8 cellular contexts compared by ENCODE assay signal in the genomic region with DNA sequence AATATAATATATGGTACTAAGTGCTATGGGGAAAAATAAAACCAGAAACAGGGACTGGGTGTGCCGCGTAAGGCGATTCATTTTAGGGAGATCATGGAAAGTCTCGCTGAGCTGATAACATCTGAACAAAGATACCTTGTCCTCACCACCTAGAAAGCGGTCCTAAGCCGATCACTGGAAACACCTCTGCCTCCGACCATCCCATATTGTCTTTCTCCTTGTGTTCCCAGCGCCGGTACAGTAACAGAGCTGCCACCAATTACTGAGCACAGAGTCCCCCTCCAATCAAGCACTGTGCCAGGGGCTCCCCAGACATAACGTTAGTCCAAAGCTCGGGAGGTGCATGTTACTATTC. TPM values are rescaled to one million over a fixed set of nuclear protein-coding genes. Genes with fewer than 3 reads are reported as not detected.
DNase-seq lines count a peak whose midpoint lies in the region; ATAC-seq and TF ChIP-seq lines count a peak whose summit lies in the region.

No MANE protein-coding gene starts in this region.

- TF ChIP-seq POLR2A in body of pancreas (IDR thresholded peaks at IDR 0.05) (no peak), lower leg skin (IDR thresholded peaks at IDR 0.05) (no peak), upper lobe of left lung (IDR thresholded peaks at IDR 0.05) (no peak)

- TF ChIP-seq CTCF in body of pancreas (IDR thresholded peaks at IDR 0.05) = no peak
- TF ChIP-seq CTCF in lower leg skin (IDR thresholded peaks at IDR 0.05) = no peak
- no peak for TF ChIP-seq CTCF in upper lobe of left lung (IDR thresholded peaks at IDR 0.05)

- H3K4me3 ChIP-seq in HUES48 (ENCODE audit: low read depth, low read length) (peak overlapping the region; percentile 91), body of pancreas (peak overlapping the region; percentile 43 to 66), lower leg skin (ENCODE audit: low read depth, poor library complexity, severe bottlenecking) (peak overlapping the region; percentile 47), upper lobe of left lung (peak overlapping the region; percentile 74 to 94 (median 88))

- ATAC-seq in body of pancreas (peak; percentile 7), upper lobe of left lung (ENCODE audit: low FRiP score in 2 of 2) (no peak)

- intact Hi-C loops in body of pancreas (cut with DNase I) (no loop called here), lower leg skin (cut with DNase I; ENCODE audit: low total_unique reads) (no loop called here)

- H3K36me3 ChIP-seq in HUES48 (ENCODE audit: control insufficient read depth, insufficient read depth, low read length) (no peaks in the 10 kb centered on the region), body of pancreas (replicated peaks in 1 of 2; ENCODE audit: insufficient read depth in 1 of 2, low read depth in 2 of 2) (no peaks in the 10 kb centered on the region), upper lobe of left lung (no peaks in the 10 kb centered on the region)

- DNase-seq in NCI-H187 treated with DMSO at 0.1 percent for 48 hours (lab: John Stamatoyannopoulos, UW) = peak; percentile 6
- DNase-seq in NCI-H187 (lab: John Stamatoyannopoulos, UW) = no peak
- no peak for DNase-seq in body of pancreas
- DNase-seq in lower leg skin (ENCODE audit: low spot score in 2 of 2) = no peak
- DNase-seq in upper lobe of left lung = no peak
- DNase-seq in NK-92 (lab: John Stamatoyannopoulos, UW; ENCODE audit: unreplicated experiment) = no peak
- no peak for DNase-seq in activated CD4-positive, alpha-beta T cell treated with anti-CD3 and anti-CD28 coated beads for 4 hours

- H3K9ac ChIP-seq in HUES48 (ENCODE audit: low read depth, low read length) = peak overlapping the region; percentile 82

- TF ChIP-seq EP300 in upper lobe of left lung (IDR thresholded peaks at IDR 0.05) = no peak

- WGBS in body of pancreas, 2 donors = 3% methylated on average over 11 of the region's 11 CpGs
- WGBS in lower leg skin, 2 donors = 5 to 18% methylated on average over 11 of the region's 11 CpGs
- 15 to 16% methylated on average over 11 of the region's 11 CpGs for WGBS in upper lobe of left lung, 2 donors

- H3K9me3 ChIP-seq in HUES48 (ENCODE audit: control insufficient read depth, insufficient read depth, low read length) (no peaks in the 10 kb centered on the region), body of pancreas (no peaks in the 10 kb centered on the region), upper lobe of left lung (no peaks in the 10 kb centered on the region)

- H3K27ac ChIP-seq in HUES48 (ENCODE audit: low read depth, low read length) = peak overlapping the region; percentile 73
- peak overlapping the region in 3 of 4 donors; percentile 78 to 83 (median 81) for H3K27ac ChIP-seq in body of pancreas
- H3K27ac ChIP-seq in upper lobe of left lung = peak overlapping the region in 3 of 4 donors; percentile 69 to 84 (median 76)

- H3K27me3 ChIP-seq in HUES48 (ENCODE audit: control insufficient read depth, insufficient read depth, low read length) = no peaks in the 10 kb centered on the region
- no peaks in the 10 kb centered on the region for H3K27me3 ChIP-seq in body of pancreas
- H3K27me3 ChIP-seq in upper lobe of left lung = no peaks in the 10 kb centered on the region

- no peaks in the 10 kb centered on the region for H3K4me1 ChIP-seq in HUES48 (ENCODE audit: control insufficient read depth, insufficient read depth, low read length)
- H3K4me1 ChIP-seq in body of pancreas = peaks cover 14% of the 10 kb centered on the region
- H3K4me1 ChIP-seq in upper lobe of left lung = peaks cover 0 to 9% (median 7%) of the 10 kb centered on the region in 4 donors

RNA-seq across cellular contexts. Expression of gene CCDC112, which starts 0.7 kb away (rescaled TPM):
- 10 to 100 TPM; 10.1 to 20.1 TPM for total RNA-seq in body of pancreas
- total RNA-seq in lower leg skin = 1 to 10 TPM; 3.7 to 5.7 (median 4.9) TPM
- 10 to 100 TPM in 2 of 6 donors, 1 to 10 TPM in 4; 1.8 to 32.7 (median 8.0) TPM for total RNA-seq in upper lobe of left lung

RNA-seq across cellular contexts. Expression of gene PGGT1B, which starts 33.1 kb away (rescaled TPM):
- total RNA-seq in body of pancreas (10 to 100 TPM in 1 of 2 donors, 1 to 10 TPM in 1; 5.6 to 10.9 TPM), lower leg skin (10 to 100 TPM in 3 of 4 donors, 1 to 10 TPM in 1; 8.7 to 16.5 (median 14.8) TPM), upper lobe of left lung (10 to 100 TPM in 5 of 6 donors, 1 to 10 TPM in 1; 3.9 to 48.2 (median 22.5) TPM)
